Comparison of ENCODE assay signal across 21 cellular contexts in genomic region chr17:74080936-74081335, GRCh38.
DNase-seq lines count a peak whose midpoint lies in the region; ATAC-seq and TF ChIP-seq lines count a peak whose summit lies in the region.
"Had no signal": no experiment of that assay in that cellular context is flagged by ENCODE, and none has a peak within 500 bp of the region (broad histone marks: within the 10 kb centered on the region; RNA-seq: fewer than 3 reads in every experiment).

No MANE protein-coding gene starts in this region.

- H3K4me1 Mint-ChIP-seq in chondrocyte (ENCODE audit: low read depth), result no peaks in the 10 kb centered on the region
- H3K4me1 Mint-ChIP-seq: CD14-positive monocyte; CD8-positive, alpha-beta memory T cell had no signal

- peak overlapping the region; percentile 3 for H3K27ac Mint-ChIP-seq in chondrocyte (ENCODE audit: unreplicated experiment)
- H3K27ac Mint-ChIP-seq: CD14-positive monocyte; CD4-positive, alpha-beta T cell; CD8-positive, alpha-beta memory T cell; HFFc6 had no signal

- no peak overlapping the region for H3K9ac ChIP-seq in neuronal stem cell (ENCODE audit: low read depth, low read length, poor library complexity)
- H3K9ac ChIP-seq: BLaER1 treated with 17β-estradiol and CSF1 and Interleukin-3, amounts not matched to agents 10 nM and 100 nM had no signal

- no peaks in the 10 kb centered on the region for H3K36me3 Mint-ChIP-seq in chondrocyte (ENCODE audit: low read depth)
- H3K36me3 Mint-ChIP-seq: CD14-positive monocyte had no signal

- H3K18ac ChIP-seq in neuronal stem cell (ENCODE audit: low read length), result peak overlapping the region; percentile 15

- no peak overlapping the region for H4K91ac ChIP-seq in neuronal stem cell (ENCODE audit: low read depth, low read length, poor library complexity)

- H3K27me3 Mint-ChIP-seq in chondrocyte (ENCODE audit: low read depth), result peaks cover 43% of the 10 kb centered on the region

- H3K9me3 ChIP-seq in neuronal stem cell (replicated peaks in 1 of 2; ENCODE audit: control insufficient read depth in 2 of 2, insufficient read depth in 1 of 2, low read depth in 1 of 2, low read length in 2 of 2), result peaks cover 0 to 4% of the 10 kb centered on the region in 2 donors
- H3K9me3 ChIP-seq: BE2C, HAP-1 had no signal

- H2AFZ ChIP-seq in neuronal stem cell (ENCODE audit: low read length), result no peak overlapping the region

- H2AK5ac ChIP-seq in neuronal stem cell (ENCODE audit: low read depth, low read length), result no peak overlapping the region

- H3K23ac ChIP-seq in neuronal stem cell (ENCODE audit: low read depth, low read length, poor library complexity), result no peak overlapping the region

- peak; percentile 57 for DNase-seq in NCI-H2171 treated with DMSO at 0.1 percent for 48 hours (lab: John Stamatoyannopoulos, UW)
- no peak for DNase-seq in NCI-H2171 (lab: John Stamatoyannopoulos, UW)
- DNase-seq in DMS 273 (lab: John Stamatoyannopoulos, UW; ENCODE audit: unreplicated experiment), result peak; percentile 90
- no peak for DNase-seq in chondrocyte (ENCODE audit: low spot score)
- no peak for DNase-seq in neuronal stem cell (ENCODE audit: low spot score)
- DNase-seq in middle frontal gyrus (ENCODE audit: extremely low spot score, low spot score), result no peak
- DNase-seq: 8988T; ACHN; AML-193; BE2C; CD4-positive, alpha-beta T cell; CD8-positive, alpha-beta memory T cell; DMS153; DND-41; GOT3; HFFc6 had no signal

- H2BK15ac ChIP-seq in neuronal stem cell (ENCODE audit: low read length), result no peak overlapping the region

- H3K27ac ChIP-seq in neuronal stem cell (replicated peaks; ENCODE audit: low read length), result no peak overlapping the region
- H3K27ac ChIP-seq: A549; BLaER1 treated with 17β-estradiol and CSF1 and Interleukin-3, amounts not matched to agents 10 nM and 100 nM had no signal

- peaks cover 0 to 12% (median 1%) of the 10 kb centered on the region in 3 experiments for H3K27me3 ChIP-seq in neuronal stem cell (ENCODE audit: control insufficient read depth in 3 of 3, insufficient read depth in 3 of 3, low read depth in 1 of 3, low read length in 3 of 3)
- H3K27me3 ChIP-seq: BE2C; BLaER1 treated with 17β-estradiol and CSF1 and Interleukin-3, amounts not matched to agents 10 nM and 100 nM had no signal

- H3K4me3 ChIP-seq in neuronal stem cell (ENCODE audit: low read length in 2 of 2), result no peak overlapping the region
- H3K4me3 ChIP-seq: A549; BLaER1 treated with 17β-estradiol and CSF1 and Interleukin-3, amounts not matched to agents 10 nM and 100 nM; HAP-1 had no signal

- no CpG with 5 or more reads among the region's 11 CpGs for WGBS in neuronal stem cell (ENCODE audit: extremely low coverage in 2 of 2, insufficient read length in 2 of 2, insufficient replicate concordance in 1 of 2), 2 donors

- no peak for ATAC-seq in HG02588 (IDR thresholded peaks at IDR 0.05; ENCODE audit: unreplicated experiment)
- ATAC-seq: A549 had no signal

- H2BK5ac ChIP-seq in neuronal stem cell (ENCODE audit: low read length), result no peak overlapping the region

- H3K4me1 ChIP-seq in neuronal stem cell (ENCODE audit: control insufficient read depth in 2 of 2, insufficient read depth in 1 of 2, low read depth in 1 of 2, low read length in 2 of 2), result peaks cover 0 to 4% of the 10 kb centered on the region in 2 donors
- H3K4me1 ChIP-seq: A549; BE2C; BLaER1 treated with 17β-estradiol and CSF1 and Interleukin-3, amounts not matched to agents 10 nM and 100 nM; HAP-1 had no signal

- H3K36me3 ChIP-seq in neuronal stem cell (replicated peaks in 1 of 2; ENCODE audit: control insufficient read depth in 2 of 2, insufficient read depth in 2 of 2, low read length in 2 of 2), result peaks cover 0 to 3% of the 10 kb centered on the region in 2 donors
- H3K36me3 ChIP-seq: BE2C; BLaER1 treated with 17β-estradiol and CSF1 and Interleukin-3, amounts not matched to agents 10 nM and 100 nM; HAP-1 had no signal

- no peak overlapping the region for H3K4me3 Mint-ChIP-seq in chondrocyte (ENCODE audit: unreplicated experiment)
- H3K4me3 Mint-ChIP-seq: CD14-positive monocyte; CD4-positive, alpha-beta T cell; CD8-positive, alpha-beta memory T cell; HFFc6 had no signal

- no peak overlapping the region for H3K4me2 ChIP-seq in neuronal stem cell (ENCODE audit: insufficient read depth, low read length, poor library complexity, severe bottlenecking)
- H3K4me2 ChIP-seq: A549; BLaER1 treated with 17β-estradiol and CSF1 and Interleukin-3, amounts not matched to agents 10 nM and 100 nM had no signal

- no peak overlapping the region for H2BK120ac ChIP-seq in neuronal stem cell (ENCODE audit: low read depth, low read length)

- H2BK12ac ChIP-seq in neuronal stem cell (ENCODE audit: low read length), result no peak overlapping the region

- H3K4ac ChIP-seq in neuronal stem cell (ENCODE audit: low read length), result no peak overlapping the region

- no peaks in the 10 kb centered on the region for H3K79me1 ChIP-seq in neuronal stem cell (ENCODE audit: low read depth, low read length)

- TF ChIP-seq CTCF in chondrocyte (IDR thresholded peaks at IDR 0.05), result no peak

- H4K8ac ChIP-seq in neuronal stem cell (ENCODE audit: low read depth, low read length), result no peak overlapping the region

- H3K9me3 Mint-ChIP-seq in chondrocyte (ENCODE audit: low read depth), result peaks cover 10% of the 10 kb centered on the region
- H3K9me3 Mint-ChIP-seq: CD4-positive, alpha-beta T cell had no signal

- no peak overlapping the region for H3K14ac ChIP-seq in neuronal stem cell (ENCODE audit: low read length)

Comparison
In these comparisons a context has a peak if more than half of its experiments do, and no peak if none do; other contexts are left out.
1. DNase-seq: peak in NCI-H2171 treated with DMSO at 0.1 percent for 48 hours (single experiment) and DMS 273 (single experiment); none in NCI-H2171 (single experiment), chondrocyte (single experiment), neuronal stem cell (single experiment) and middle frontal gyrus (single experiment).